Comparison of ENCODE assay signal across 27 cellular contexts in genomic region chr9:16455842-16456241, GRCh38.
A peak's percentile ranks its signal among the peaks of the same experiment; 100 is the strongest.
DNase-seq lines count a peak whose midpoint lies in the region; TF ChIP-seq lines count a peak whose summit lies in the region.
"Had no signal": no experiment of that assay in that cellular context is flagged by ENCODE, and none has a peak within 500 bp of the region (broad histone marks: within the 10 kb centered on the region; RNA-seq: fewer than 3 reads in every experiment).

No MANE protein-coding gene starts in this region.

- DNase-seq in OCI-M1 (lab: John Stamatoyannopoulos, UW): no peak
- DNase-seq: 8988T; ACHN; AML-193; BE2C; C1 segment of cervical spinal cord; Caco-2; Calu3; CD4-positive, alpha-beta memory T cell; CD4-positive, alpha-beta T cell; CD4-positive, CD25-positive, alpha-beta regulatory T cell; CD8-positive, alpha-beta memory T cell; CD8-positive, alpha-beta T cell; COR-L47; DMS 273 treated with DMSO at 0.1 percent for 48 hours; DMS153; DMS53; DMS79; DMS79 treated with DMSO at 0.1 percent for 48 hours; DND-41; EL had no signal

- no peak for TF ChIP-seq CTCF in HEK293 (tag by site-specific recombination; IDR thresholded peaks at IDR 0.05)

- POLR2A ChIA-PET in HEK293 (lab: Yijun Ruan, JAX): no interaction called here

- CTCF ChIA-PET in HEK293 (lab: Yijun Ruan, JAX): no interaction called here

- no peak overlapping the region for H3K4me3 ChIP-seq in HEK293 (ENCODE audit: low read depth, low read length)
- H3K4me3 ChIP-seq: A549; BLaER1; BLaER1 treated with 17β-estradiol and CSF1 and Interleukin-3, amounts not matched to agents 10 nM and 100 nM had no signal

- H3K9me3 ChIP-seq in HEK293 (ENCODE audit: control insufficient read depth, insufficient read depth, low read depth, low read length): no peaks in the 10 kb centered on the region
- H3K9me3 ChIP-seq: A549; BE2C; BLaER1; BLaER1 treated with 17β-estradiol and CSF1 and Interleukin-3, amounts not matched to agents 10 nM and 100 nM; Caco-2 had no signal

- no peaks in the 10 kb centered on the region for H3K36me3 ChIP-seq in HEK293 (ENCODE audit: control insufficient read depth in 2 of 2, insufficient read depth in 1 of 2, low read length in 2 of 2)
- H3K36me3 ChIP-seq: BE2C; BLaER1 treated with 17β-estradiol and CSF1 and Interleukin-3, amounts not matched to agents 10 nM and 100 nM had no signal

- H3K27ac ChIP-seq in HEK293 (ENCODE audit: extremely low read depth, low read depth, low read length): no peak overlapping the region
- H3K27ac ChIP-seq: 22Rv1; A549; BLaER1; BLaER1 treated with 17β-estradiol and CSF1 and Interleukin-3, amounts not matched to agents 10 nM and 100 nM; C4-2B had no signal

- H3K4me1 ChIP-seq in HEK293 (ENCODE audit: control insufficient read depth, insufficient read depth, low read length): no peaks in the 10 kb centered on the region
- H3K4me1 ChIP-seq: A549, Caco-2 had no signal

TF ChIP-seq in HEK293, 187 proteins besides CTCF, POLR2A, EP300 and RAD21:
- TF ChIP-seq SCRT2 (tag by site-specific recombination; IDR thresholded peaks at IDR 0.05) (peak; percentile 75), ZNF221 (tag by site-specific recombination; IDR thresholded peaks at IDR 0.05; ENCODE audit: borderline replicate concordance) (no peak)
TF ChIP-seq in HEK293: peak in this region for 1.
